Comparison of ENCODE assay signal across 15 cellular contexts in the genomic region with DNA sequence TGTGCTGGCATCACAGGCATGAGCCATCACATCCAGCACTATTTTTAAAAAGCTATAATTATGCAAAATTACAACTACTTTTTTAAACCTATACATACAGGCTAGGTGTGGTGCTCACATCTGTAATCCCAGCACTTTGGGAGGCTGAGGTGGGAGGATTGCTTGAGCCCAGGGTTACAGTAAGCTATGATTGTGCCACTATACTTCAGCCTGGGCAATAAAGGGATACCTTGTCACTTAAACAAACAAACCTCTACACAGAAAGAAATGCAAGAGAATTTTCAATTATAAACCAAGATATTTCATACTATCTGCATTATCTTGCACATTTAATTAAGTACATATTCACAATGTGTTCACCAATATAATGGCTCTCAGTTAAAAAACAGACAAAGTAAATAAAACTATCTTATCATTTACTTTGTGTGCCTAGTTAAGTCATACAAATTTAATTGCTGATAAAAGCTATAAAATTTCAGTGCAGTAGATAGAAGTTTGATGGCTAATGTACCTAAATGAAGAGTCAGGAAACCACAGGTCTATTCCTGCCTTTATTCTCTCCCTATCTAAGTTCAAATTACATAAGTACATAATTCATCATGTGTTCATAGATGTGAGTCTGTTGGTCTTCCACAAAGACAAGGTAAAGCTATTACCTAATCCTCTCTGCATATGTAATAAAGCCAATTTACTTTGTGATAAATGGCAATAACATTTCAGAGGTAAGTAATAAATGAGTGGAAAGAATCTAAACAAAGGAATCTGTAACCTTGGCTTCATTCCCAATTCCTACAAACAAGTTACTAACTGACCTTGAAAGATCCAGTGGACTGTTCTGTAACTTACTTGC. TPM values are rescaled to one million over a fixed set of nuclear protein-coding genes. Genes with fewer than 3 reads are reported as not detected.
DNase-seq lines count a peak whose midpoint lies in the region; ATAC-seq, FAIRE-seq and TF ChIP-seq lines count a peak whose summit lies in the region.
"Had no signal": no experiment of that assay in that cellular context is flagged by ENCODE, and none has a peak within 500 bp of the region (broad histone marks: within the 10 kb centered on the region; RNA-seq: fewer than 3 reads in every experiment).

No MANE protein-coding gene starts in this region.

- H3K4me1 ChIP-seq in hepatocyte (ENCODE audit: insufficient read depth) (no peaks in the 10 kb centered on the region), Peyer's patch (no peaks in the 10 kb centered on the region), gastrocnemius medialis (no peaks in the 10 kb centered on the region)

- H3K4me3 ChIP-seq in hepatocyte = no peak overlapping the region
- H3K4me3 ChIP-seq in Peyer's patch = no peak overlapping the region
- H3K4me3 ChIP-seq in gastrocnemius medialis = no peak overlapping the region
- H3K4me3 ChIP-seq: HAP-1, thoracic aorta had no signal

- peak; percentile 84 for DNase-seq in DMS53 treated with DMSO at 0.1 percent for 48 hours (lab: John Stamatoyannopoulos, UW; ENCODE audit: unreplicated experiment)
- DNase-seq in NCI-H1436 (lab: John Stamatoyannopoulos, UW) = peak; percentile 77
- peak; percentile 21 for DNase-seq in RCC 7860 (ENCODE audit: low spot score)
- DNase-seq in hepatocyte (ENCODE audit: low spot score) = peak; percentile 57
- no peak for DNase-seq in Peyer's patch
- no peak for DNase-seq in GM13976 (ENCODE audit: low spot score)
- no peak for DNase-seq in AG08395 (ENCODE audit: low spot score)
- DNase-seq in gastrocnemius medialis = no peak
- DNase-seq: activated CD4-positive, alpha-beta T cell treated with anti-CD3 and anti-CD28 coated beads, Interleukin-2, amount 10 ng/mL, durations not matched to agents 7 days and 5 days; activated naive CD4-positive, alpha-beta T cell; CD4-positive, CD25-positive, alpha-beta regulatory T cell; hippocampal formation; right cardiac atrium had no signal

- TF ChIP-seq CTCF in hepatocyte (IDR thresholded peaks at IDR 0.05; ENCODE audit: poor library complexity) (no peak), Peyer's patch (IDR thresholded peaks at IDR 0.05) (no peak), GM13976 (IDR thresholded peaks at IDR 0.05; ENCODE audit: borderline replicate concordance, control extremely low read depth, extremely low read depth, insufficient read depth, missing control alignments) (no peak), gastrocnemius medialis (IDR thresholded peaks at IDR 0.05 in 4 of 5, conservative IDR thresholded peaks at IDR 0.05 in 1 of 5) (no peak)

- ATAC-seq in gastrocnemius medialis = no peak
- ATAC-seq: right cardiac atrium had no signal

- FAIRE-seq in RCC 7860 (lab: Jason Lieb, UNC) = no peak

- H3K9me2 ChIP-seq in hepatocyte (replicated peaks; ENCODE audit: insufficient read depth) = no peaks in the 10 kb centered on the region

- H2AFZ ChIP-seq in hepatocyte = no peak overlapping the region

- no peaks in the 10 kb centered on the region for H3K9me3 ChIP-seq in hepatocyte (ENCODE audit: low read depth)
- H3K9me3 ChIP-seq in Peyer's patch = no peaks in the 10 kb centered on the region
- H3K9me3 ChIP-seq in gastrocnemius medialis = no peaks in the 10 kb centered on the region
- H3K9me3 ChIP-seq: HAP-1, thoracic aorta had no signal

- no peaks in the 10 kb centered on the region for H3K79me2 ChIP-seq in hepatocyte

- in situ Hi-C loops in GM13976 (cut with MboI; ENCODE audit: low sequenced_read_pairs, unreplicated experiment) = no loop called here
- in situ Hi-C loops in gastrocnemius medialis (cut with MboI; ENCODE audit: low sequenced_read_pairs in 4 of 4) = no loop called here

- H3K4me2 ChIP-seq in hepatocyte = no peak overlapping the region

- TF ChIP-seq POLR2A in Peyer's patch (IDR thresholded peaks at IDR 0.05) (no peak), gastrocnemius medialis (IDR thresholded peaks at IDR 0.05) (no peak)

- H3K27me3 ChIP-seq in hepatocyte (no peaks in the 10 kb centered on the region), Peyer's patch (no peaks in the 10 kb centered on the region), gastrocnemius medialis (no peaks in the 10 kb centered on the region)

- H3K27ac ChIP-seq in hepatocyte (peak overlapping the region; percentile 45), Peyer's patch (no peak overlapping the region), gastrocnemius medialis (no peak overlapping the region)
- H3K27ac ChIP-seq: thoracic aorta had no signal

- H3K36me3 ChIP-seq in hepatocyte (replicated peaks; ENCODE audit: insufficient read depth, low read depth) (no peaks in the 10 kb centered on the region), Peyer's patch (no peaks in the 10 kb centered on the region), gastrocnemius medialis (no peaks in the 10 kb centered on the region)
- H3K36me3 ChIP-seq: HAP-1, thoracic aorta had no signal

- no peaks in the 10 kb centered on the region for H4K20me1 ChIP-seq in hepatocyte (ENCODE audit: insufficient read depth, poor library complexity, severe bottlenecking)

- intact Hi-C loops in gastrocnemius medialis (cut with DNase I; ENCODE audit: low total_unique reads) = no loop called here

RNA-seq across cellular contexts. Expression of a gene that starts 9.0 kb away (rescaled TPM):
- 102 and 106 TPM in 2 replicates for total RNA-seq in hepatocyte
- 128 and 143 TPM in 2 replicates for polyA plus RNA-seq in hepatocyte
- total RNA-seq in Peyer's patch = 100 to 1,000 TPM in 1 of 4 donors, 10 to 100 TPM in 1, 1 to 10 TPM in 2; 8.3 to 113 (median 13.7) TPM
- 100 to 1,000 TPM in 3 of 4 donors, 10 to 100 TPM in 1; 95.7 to 140 (median 115) TPM for total RNA-seq in gastrocnemius medialis

Comparison
In these comparisons a context has a peak if more than half of its experiments do, and no peak if none do; other contexts are left out.
1. DNase-seq: peak in DMS53 treated with DMSO at 0.1 percent for 48 hours (single experiment), NCI-H1436 (single experiment), RCC 7860 (single experiment) and hepatocyte (single experiment); none in Peyer's patch (0 of 3), GM13976 (single experiment), AG08395 (single experiment) and gastrocnemius medialis (0 of 2).